ENCODE assay signal across 24 cellular contexts in the genomic region with DNA sequence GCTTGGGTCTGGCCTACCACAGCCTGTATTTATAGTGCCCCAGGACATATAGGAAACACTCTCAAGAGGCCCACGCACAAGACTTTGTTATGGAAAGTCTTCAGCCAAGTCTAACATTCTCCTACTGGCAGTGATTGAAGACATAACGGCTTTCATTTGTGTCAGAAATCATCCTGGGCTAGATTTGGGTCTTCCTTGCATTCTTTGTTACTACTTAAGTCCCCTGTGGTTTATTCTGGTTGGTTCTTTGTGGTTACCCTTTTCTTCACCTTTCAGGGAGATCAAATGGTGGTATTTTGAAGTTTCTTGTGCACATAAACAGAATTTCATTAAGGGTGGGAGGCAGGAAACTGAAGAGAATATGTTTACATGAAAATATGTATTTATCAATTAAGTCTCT. TPM values are rescaled to one million over a fixed set of nuclear protein-coding genes. Genes with fewer than 3 reads are reported as not detected.
DNase-seq lines count a peak whose midpoint lies in the region; ATAC-seq and TF ChIP-seq lines count a peak whose summit lies in the region.
"Had no signal": no experiment of that assay in that cellular context is flagged by ENCODE, and none has a peak within 500 bp of the region (broad histone marks: within the 10 kb centered on the region; RNA-seq: fewer than 3 reads in every experiment).

No MANE protein-coding gene starts in this region.

- no peak overlapping the region for H3K14ac ChIP-seq in neuronal stem cell (ENCODE audit: low read length)

- H3K36me3 Mint-ChIP-seq in MCF 10A (ENCODE audit: insufficient read depth, unreplicated experiment) = peaks cover 27% of the 10 kb centered on the region
- H3K36me3 Mint-ChIP-seq in T-helper 2 cell treated with Interferon-gamma antibody and Interleukin-4, amounts not matched to agents 5 μg/mL and 100 μg/mL, for 36 hours (ENCODE audit: low read depth) = peaks cover 32% of the 10 kb centered on the region
- H3K36me3 Mint-ChIP-seq in central memory CD8-positive, alpha-beta T cell (ENCODE audit: insufficient read depth) = peaks cover 6% of the 10 kb centered on the region

- no peaks in the 10 kb centered on the region for H4K20me1 ChIP-seq in PC-9 (ENCODE audit: insufficient read depth)

- no peak overlapping the region for H3K4me3 Mint-ChIP-seq in MCF 10A (ENCODE audit: unreplicated experiment)
- H3K4me3 Mint-ChIP-seq in T-helper 2 cell treated with Interferon-gamma antibody and Interleukin-4, amounts not matched to agents 5 μg/mL and 100 μg/mL, for 36 hours = peak overlapping the region; percentile 46
- H3K4me3 Mint-ChIP-seq in central memory CD8-positive, alpha-beta T cell = peak overlapping the region; percentile 59
- H3K4me3 Mint-ChIP-seq: endodermal cell had no signal

- H3K4me1 ChIP-seq in breast epithelium (no peaks in the 10 kb centered on the region), PC-9 (replicated peaks; ENCODE audit: insufficient read depth) (no peaks in the 10 kb centered on the region), neuronal stem cell (ENCODE audit: control insufficient read depth in 2 of 2, insufficient read depth in 1 of 2, low read depth in 1 of 2, low read length in 2 of 2) (no peaks in the 10 kb centered on the region)
- H3K4me1 ChIP-seq: right atrium auricular region, testis had no signal

- no peak overlapping the region for H2BK5ac ChIP-seq in neuronal stem cell (ENCODE audit: low read length)

- H3K4me3 ChIP-seq in breast epithelium (no peak overlapping the region), PC-9 (no peak overlapping the region), neuronal stem cell (ENCODE audit: low read length in 2 of 2) (no peak overlapping the region)
- H3K4me3 ChIP-seq: GM23248, heart left ventricle, mucosa of descending colon, right atrium auricular region, testis had no signal

- no peak for TF ChIP-seq CTCF in MCF 10A (IDR thresholded peaks at IDR 0.05; ENCODE audit: unreplicated experiment)
- no peak for TF ChIP-seq CTCF in breast epithelium (IDR thresholded peaks at IDR 0.05)
- no peak for TF ChIP-seq CTCF in PC-9 (conservative IDR thresholded peaks at IDR 0.05)

- H3K4me1 Mint-ChIP-seq in MCF 10A (ENCODE audit: insufficient read depth, unreplicated experiment) = peaks cover under 1% of the 10 kb centered on the region
- H3K4me1 Mint-ChIP-seq in T-helper 2 cell treated with Interferon-gamma antibody and Interleukin-4, amounts not matched to agents 5 μg/mL and 100 μg/mL, for 36 hours (ENCODE audit: low read depth) = peaks cover 23% of the 10 kb centered on the region
- H3K4me1 Mint-ChIP-seq in central memory CD8-positive, alpha-beta T cell = peaks cover 22% of the 10 kb centered on the region

- DNase-seq in MCF 10A (ENCODE audit: unreplicated experiment) (no peak), breast epithelium (ENCODE audit: low spot score in 2 of 2) (no peak), PC-9 (no peak), neuronal stem cell (ENCODE audit: low spot score) (no peak)
- DNase-seq in T-helper 2 cell treated with Interferon-gamma antibody and Interleukin-4, amounts not matched to agents 5 μg/mL and 100 μg/mL, for 36 hours (ENCODE audit: low spot score) = no peak
- no peak for DNase-seq in central memory CD8-positive, alpha-beta T cell (ENCODE audit: low spot score in 2 of 2)
- DNase-seq in stimulated activated CD4-positive, alpha-beta T cell treated with anti-CD3 and anti-CD28 coated beads, Interleukin-15, amount 100 ng/mL, for 24 hours = no peak
- DNase-seq: aorta; COR-L47; EL; endodermal cell; GM23248; heart left ventricle; left ventricle myocardium superior; mucosa of descending colon; NCI-H1092 treated with DMSO at 0.1 percent for 48 hours; NCI-H2029 treated with DMSO at 0.1 percent for 48 hours; NCI-H446; NK-92 treated with Interleukin-12 subunit alpha and Interleukin-12 subunit beta, amount 100 ng/mL, for 24 hours; occipital lobe; testis had no signal

- no peaks in the 10 kb centered on the region for H3K9me2 ChIP-seq in PC-9 (ENCODE audit: insufficient read depth)

- H2BK12ac ChIP-seq in neuronal stem cell (ENCODE audit: low read length) = no peak overlapping the region

- H4K91ac ChIP-seq in neuronal stem cell (ENCODE audit: low read depth, low read length, poor library complexity) = no peak overlapping the region

- H3K27ac ChIP-seq in breast epithelium (no peak overlapping the region), PC-9 (no peak overlapping the region), neuronal stem cell (replicated peaks; ENCODE audit: low read length) (no peak overlapping the region)
- H3K27ac ChIP-seq: GM23248, heart left ventricle, right atrium auricular region, RWPE1, testis had no signal

- H3K27me3 Mint-ChIP-seq in MCF 10A (ENCODE audit: insufficient read depth, unreplicated experiment) = no peaks in the 10 kb centered on the region
- no peaks in the 10 kb centered on the region for H3K27me3 Mint-ChIP-seq in T-helper 2 cell treated with Interferon-gamma antibody and Interleukin-4, amounts not matched to agents 5 μg/mL and 100 μg/mL, for 36 hours (ENCODE audit: low read depth)
- H3K27me3 Mint-ChIP-seq in central memory CD8-positive, alpha-beta T cell = no peaks in the 10 kb centered on the region

- intact Hi-C loops in MCF 10A (cut with micrococcal nuclease) (no loop called here), breast epithelium (cut with DNase I; ENCODE audit: low total_unique reads) (no loop called here), PC-9 (cut with micrococcal nuclease; ENCODE audit: unreplicated experiment) (no loop called here)

- no peak overlapping the region for H2BK15ac ChIP-seq in neuronal stem cell (ENCODE audit: low read length)

- H3K18ac ChIP-seq in neuronal stem cell (ENCODE audit: low read length) = no peak overlapping the region

- no peak overlapping the region for H3K23ac ChIP-seq in neuronal stem cell (ENCODE audit: low read depth, low read length, poor library complexity)

- POLR2A ChIA-PET in MCF 10A (lab: Yijun Ruan, JAX) (interaction anchor here (1.1 kb wide), 1 partner anchor 13 kb away, joined by 3 read pairs; no protein-coding TSS in a partner anchor), PC-9 (lab: Charles Lee; ENCODE audit: unreplicated experiment) (no interaction called here)

- no peaks in the 10 kb centered on the region for H3F3A ChIP-seq in PC-9 (ENCODE audit: insufficient read depth, low read depth)

- H3K79me1 ChIP-seq in neuronal stem cell (ENCODE audit: low read depth, low read length) = no peaks in the 10 kb centered on the region

- H3K4ac ChIP-seq in neuronal stem cell (ENCODE audit: low read length) = no peak overlapping the region

- no peaks in the 10 kb centered on the region for H3K27me3 ChIP-seq in breast epithelium
- no peaks in the 10 kb centered on the region for H3K27me3 ChIP-seq in PC-9 (ENCODE audit: insufficient read depth, low read depth)
- no peaks in the 10 kb centered on the region for H3K27me3 ChIP-seq in neuronal stem cell (ENCODE audit: control insufficient read depth in 3 of 3, insufficient read depth in 3 of 3, low read depth in 1 of 3, low read length in 3 of 3)
- H3K27me3 ChIP-seq: heart left ventricle, right atrium auricular region, testis had no signal

- CTCF ChIA-PET in MCF 10A (lab: Yijun Ruan, JAX) (interaction anchor here (0.6 kb wide), 1 partner anchor 135 kb away, joined by 3 read pairs; no protein-coding TSS in a partner anchor), PC-9 (lab: Charles Lee) (no interaction called here)

- no peak overlapping the region for H2BK120ac ChIP-seq in neuronal stem cell (ENCODE audit: low read depth, low read length)

- H3K4me2 ChIP-seq in PC-9 (no peak overlapping the region), neuronal stem cell (ENCODE audit: insufficient read depth, low read length, poor library complexity, severe bottlenecking) (no peak overlapping the region)

- no peak overlapping the region for H2AFZ ChIP-seq in PC-9
- H2AFZ ChIP-seq in neuronal stem cell (ENCODE audit: low read length) = no peak overlapping the region
- H2AFZ ChIP-seq: GM23248 had no signal

- TF ChIP-seq POLR2A in breast epithelium (IDR thresholded peaks at IDR 0.05) = no peak

- H3K79me2 ChIP-seq in PC-9 (ENCODE audit: low read depth) = no peaks in the 10 kb centered on the region

- H3K9me3 ChIP-seq in breast epithelium = no peaks in the 10 kb centered on the region
- H3K9me3 ChIP-seq in PC-9 (ENCODE audit: insufficient read depth, low read depth) = no peaks in the 10 kb centered on the region
- no peaks in the 10 kb centered on the region for H3K9me3 ChIP-seq in neuronal stem cell (replicated peaks in 1 of 2; ENCODE audit: control insufficient read depth in 2 of 2, insufficient read depth in 1 of 2, low read depth in 1 of 2, low read length in 2 of 2)
- H3K9me3 ChIP-seq: heart left ventricle, mucosa of descending colon, right atrium auricular region, testis had no signal

- WGBS in neuronal stem cell (ENCODE audit: extremely low coverage in 2 of 2, insufficient read length in 2 of 2, insufficient replicate concordance in 1 of 2), 2 donors = no CpG with 5 or more reads among the region's 2 CpGs

- H3K36me3 ChIP-seq in breast epithelium (no peaks in the 10 kb centered on the region), PC-9 (ENCODE audit: low read depth) (no peaks in the 10 kb centered on the region), neuronal stem cell (replicated peaks in 1 of 2; ENCODE audit: control insufficient read depth in 2 of 2, insufficient read depth in 2 of 2, low read length in 2 of 2) (peaks cover 2 to 94% of the 10 kb centered on the region in 2 donors)
- H3K36me3 ChIP-seq: right atrium auricular region had no signal

- no peak overlapping the region for H4K8ac ChIP-seq in neuronal stem cell (ENCODE audit: low read depth, low read length)

- no peak overlapping the region for H3K9ac ChIP-seq in neuronal stem cell (ENCODE audit: low read depth, low read length, poor library complexity)
- H3K9ac ChIP-seq: GM23248 had no signal

- H3K27ac Mint-ChIP-seq in MCF 10A (ENCODE audit: low read depth, unreplicated experiment) = peak overlapping the region; percentile 54
- peak overlapping the region; percentile 66 for H3K27ac Mint-ChIP-seq in T-helper 2 cell treated with Interferon-gamma antibody and Interleukin-4, amounts not matched to agents 5 μg/mL and 100 μg/mL, for 36 hours
- H3K27ac Mint-ChIP-seq in central memory CD8-positive, alpha-beta T cell (ENCODE audit: low read depth) = peak overlapping the region; percentile 90

- peak; percentile 71 for ATAC-seq in central memory CD8-positive, alpha-beta T cell (replicated peaks; ENCODE audit: extremely low read depth, poor library complexity, severe bottlenecking)
- ATAC-seq in GM21529 (IDR thresholded peaks at IDR 0.05; ENCODE audit: unreplicated experiment) = no peak
- ATAC-seq: left ventricle myocardium superior, mucosa of descending colon had no signal

- BruUV-seq in MCF 10A (replicated peaks; lab: Mats Ljungman, UMichigan) (no TSS peak), PC-9 (replicated peaks; lab: Mats Ljungman, UMichigan) (no TSS peak)

- no peak overlapping the region for H2AK5ac ChIP-seq in neuronal stem cell (ENCODE audit: low read depth, low read length)

- H3K9me3 Mint-ChIP-seq in MCF 10A (ENCODE audit: unreplicated experiment) = no peaks in the 10 kb centered on the region
- no peaks in the 10 kb centered on the region for H3K9me3 Mint-ChIP-seq in T-helper 2 cell treated with Interferon-gamma antibody and Interleukin-4, amounts not matched to agents 5 μg/mL and 100 μg/mL, for 36 hours
- H3K9me3 Mint-ChIP-seq in central memory CD8-positive, alpha-beta T cell = no peaks in the 10 kb centered on the region
- H3K9me3 Mint-ChIP-seq: endodermal cell had no signal

RNA-seq across cellular contexts. Expression of a gene that starts 37.7 kb away (rescaled TPM):
- total RNA-seq in MCF 10A (2022) (3.8 and 6.1 TPM in 2 replicates), breast epithelium (10 to 100 TPM in 1 of 3 donors, 1 to 10 TPM in 2; 4.8 to 13.2 (median 5.9) TPM), PC-9 (2021) (9.5 and 13.2 TPM in 2 replicates)
- 5.9 TPM for polyA plus RNA-seq in neuronal stem cell (2013, experiment 1 of 2)
- polyA plus RNA-seq in neuronal stem cell (2013, experiment 2 of 2) = 6.2 TPM

RNA-seq across cellular contexts. Expression of a gene that starts 37.8 kb away (rescaled TPM):
- total RNA-seq in MCF 10A (2022) (26.8 and 28.4 TPM in 2 replicates), breast epithelium (10 to 100 TPM; 21.8 to 33.2 (median 26.2) TPM), PC-9 (2021) (25.6 and 29.5 TPM in 2 replicates)
- polyA plus RNA-seq in neuronal stem cell (2013, experiment 1 of 2) = 16.1 TPM
- 16.7 TPM for polyA plus RNA-seq in neuronal stem cell (2013, experiment 2 of 2)

RNA-seq across cellular contexts. Expression of a gene that starts 56.1 kb away (rescaled TPM):
- total RNA-seq in MCF 10A (2022) = 31.0 and 31.7 TPM in 2 replicates
- total RNA-seq in breast epithelium = 10 to 100 TPM; 22.7 to 43.8 (median 26.2) TPM
- 11.8 and 14.6 TPM in 2 replicates for total RNA-seq in PC-9 (2021)
- polyA plus RNA-seq in neuronal stem cell (2013, experiment 1 of 2) = 5.1 TPM
- polyA plus RNA-seq in neuronal stem cell (2013, experiment 2 of 2) = 4.8 TPM

RNA-seq across cellular contexts. Expression of a gene that starts 56.5 kb away (rescaled TPM):
- total RNA-seq in MCF 10A (2022) (67.3 and 92.8 TPM in 2 replicates), breast epithelium (10 to 100 TPM; 42.6 to 54.6 (median 50.9) TPM), PC-9 (2021) (32.2 and 51.7 TPM in 2 replicates)
- 40.9 TPM for polyA plus RNA-seq in neuronal stem cell (2013, experiment 1 of 2)
- polyA plus RNA-seq in neuronal stem cell (2013, experiment 2 of 2) = 39.7 TPM
